In the genomic region with DNA sequence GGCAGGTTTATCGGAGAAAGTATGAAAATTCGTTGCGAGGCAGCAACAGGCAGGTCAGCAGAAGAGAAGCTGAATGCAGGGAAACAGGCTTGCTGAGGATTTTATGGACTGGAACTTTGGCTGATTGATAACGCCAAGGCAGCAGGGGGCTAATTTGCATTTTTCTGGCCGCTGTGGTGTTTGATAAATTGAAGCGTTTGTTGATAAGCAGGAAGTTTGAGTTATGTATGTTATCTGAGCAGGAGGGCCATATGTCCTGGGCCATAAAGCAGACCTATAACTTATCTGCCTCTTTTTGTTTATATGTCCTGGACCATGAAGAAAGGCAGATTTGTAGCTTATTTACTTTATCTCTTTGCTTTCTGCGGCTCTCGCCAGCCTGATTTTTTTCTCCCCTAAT, we compare ENCODE assay signal across 1 cellular context.
TF ChIP-seq lines count a peak whose summit lies in the region.

No MANE protein-coding gene starts in this region.

TF ChIP-seq in K562, 482 proteins besides CTCF, POLR2A, EP300 and RAD21 (continued from another document):
- TF ChIP-seq, protein P1, sequence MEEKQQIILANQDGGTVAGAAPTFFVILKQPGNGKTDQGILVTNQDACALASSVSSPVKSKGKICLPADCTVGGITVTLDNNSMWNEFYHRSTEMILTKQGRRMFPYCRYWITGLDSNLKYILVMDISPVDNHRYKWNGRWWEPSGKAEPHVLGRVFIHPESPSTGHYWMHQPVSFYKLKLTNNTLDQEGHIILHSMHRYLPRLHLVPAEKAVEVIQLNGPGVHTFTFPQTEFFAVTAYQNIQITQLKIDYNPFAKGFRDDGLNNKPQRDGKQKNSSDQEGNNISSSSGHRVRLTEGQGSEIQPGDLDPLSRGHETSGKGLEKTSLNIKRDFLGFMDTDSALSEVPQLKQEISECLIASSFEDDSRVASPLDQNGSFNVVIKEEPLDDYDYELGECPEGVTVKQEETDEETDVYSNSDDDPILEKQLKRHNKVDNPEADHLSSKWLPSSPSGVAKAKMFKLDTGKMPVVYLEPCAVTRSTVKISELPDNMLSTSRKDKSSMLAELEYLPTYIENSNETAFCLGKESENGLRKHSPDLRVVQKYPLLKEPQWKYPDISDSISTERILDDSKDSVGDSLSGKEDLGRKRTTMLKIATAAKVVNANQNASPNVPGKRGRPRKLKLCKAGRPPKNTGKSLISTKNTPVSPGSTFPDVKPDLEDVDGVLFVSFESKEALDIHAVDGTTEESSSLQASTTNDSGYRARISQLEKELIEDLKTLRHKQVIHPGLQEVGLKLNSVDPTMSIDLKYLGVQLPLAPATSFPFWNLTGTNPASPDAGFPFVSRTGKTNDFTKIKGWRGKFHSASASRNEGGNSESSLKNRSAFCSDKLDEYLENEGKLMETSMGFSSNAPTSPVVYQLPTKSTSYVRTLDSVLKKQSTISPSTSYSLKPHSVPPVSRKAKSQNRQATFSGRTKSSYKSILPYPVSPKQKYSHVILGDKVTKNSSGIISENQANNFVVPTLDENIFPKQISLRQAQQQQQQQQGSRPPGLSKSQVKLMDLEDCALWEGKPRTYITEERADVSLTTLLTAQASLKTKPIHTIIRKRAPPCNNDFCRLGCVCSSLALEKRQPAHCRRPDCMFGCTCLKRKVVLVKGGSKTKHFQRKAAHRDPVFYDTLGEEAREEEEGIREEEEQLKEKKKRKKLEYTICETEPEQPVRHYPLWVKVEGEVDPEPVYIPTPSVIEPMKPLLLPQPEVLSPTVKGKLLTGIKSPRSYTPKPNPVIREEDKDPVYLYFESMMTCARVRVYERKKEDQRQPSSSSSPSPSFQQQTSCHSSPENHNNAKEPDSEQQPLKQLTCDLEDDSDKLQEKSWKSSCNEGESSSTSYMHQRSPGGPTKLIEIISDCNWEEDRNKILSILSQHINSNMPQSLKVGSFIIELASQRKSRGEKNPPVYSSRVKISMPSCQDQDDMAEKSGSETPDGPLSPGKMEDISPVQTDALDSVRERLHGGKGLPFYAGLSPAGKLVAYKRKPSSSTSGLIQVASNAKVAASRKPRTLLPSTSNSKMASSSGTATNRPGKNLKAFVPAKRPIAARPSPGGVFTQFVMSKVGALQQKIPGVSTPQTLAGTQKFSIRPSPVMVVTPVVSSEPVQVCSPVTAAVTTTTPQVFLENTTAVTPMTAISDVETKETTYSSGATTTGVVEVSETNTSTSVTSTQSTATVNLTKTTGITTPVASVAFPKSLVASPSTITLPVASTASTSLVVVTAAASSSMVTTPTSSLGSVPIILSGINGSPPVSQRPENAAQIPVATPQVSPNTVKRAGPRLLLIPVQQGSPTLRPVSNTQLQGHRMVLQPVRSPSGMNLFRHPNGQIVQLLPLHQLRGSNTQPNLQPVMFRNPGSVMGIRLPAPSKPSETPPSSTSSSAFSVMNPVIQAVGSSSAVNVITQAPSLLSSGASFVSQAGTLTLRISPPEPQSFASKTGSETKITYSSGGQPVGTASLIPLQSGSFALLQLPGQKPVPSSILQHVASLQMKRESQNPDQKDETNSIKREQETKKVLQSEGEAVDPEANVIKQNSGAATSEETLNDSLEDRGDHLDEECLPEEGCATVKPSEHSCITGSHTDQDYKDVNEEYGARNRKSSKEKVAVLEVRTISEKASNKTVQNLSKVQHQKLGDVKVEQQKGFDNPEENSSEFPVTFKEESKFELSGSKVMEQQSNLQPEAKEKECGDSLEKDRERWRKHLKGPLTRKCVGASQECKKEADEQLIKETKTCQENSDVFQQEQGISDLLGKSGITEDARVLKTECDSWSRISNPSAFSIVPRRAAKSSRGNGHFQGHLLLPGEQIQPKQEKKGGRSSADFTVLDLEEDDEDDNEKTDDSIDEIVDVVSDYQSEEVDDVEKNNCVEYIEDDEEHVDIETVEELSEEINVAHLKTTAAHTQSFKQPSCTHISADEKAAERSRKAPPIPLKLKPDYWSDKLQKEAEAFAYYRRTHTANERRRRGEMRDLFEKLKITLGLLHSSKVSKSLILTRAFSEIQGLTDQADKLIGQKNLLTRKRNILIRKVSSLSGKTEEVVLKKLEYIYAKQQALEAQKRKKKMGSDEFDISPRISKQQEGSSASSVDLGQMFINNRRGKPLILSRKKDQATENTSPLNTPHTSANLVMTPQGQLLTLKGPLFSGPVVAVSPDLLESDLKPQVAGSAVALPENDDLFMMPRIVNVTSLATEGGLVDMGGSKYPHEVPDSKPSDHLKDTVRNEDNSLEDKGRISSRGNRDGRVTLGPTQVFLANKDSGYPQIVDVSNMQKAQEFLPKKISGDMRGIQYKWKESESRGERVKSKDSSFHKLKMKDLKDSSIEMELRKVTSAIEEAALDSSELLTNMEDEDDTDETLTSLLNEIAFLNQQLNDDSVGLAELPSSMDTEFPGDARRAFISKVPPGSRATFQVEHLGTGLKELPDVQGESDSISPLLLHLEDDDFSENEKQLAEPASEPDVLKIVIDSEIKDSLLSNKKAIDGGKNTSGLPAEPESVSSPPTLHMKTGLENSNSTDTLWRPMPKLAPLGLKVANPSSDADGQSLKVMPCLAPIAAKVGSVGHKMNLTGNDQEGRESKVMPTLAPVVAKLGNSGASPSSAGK (IDR thresholded peaks at IDR 0.05), result no peak
